ENCODE assay signal across 9 cellular contexts in genomic region chr11:73236879-73237278, GRCh38. TPM values are rescaled to one million over a fixed set of nuclear protein-coding genes. Genes with fewer than 3 reads are reported as not detected.
A peak's percentile ranks its signal among the peaks of the same experiment; 100 is the strongest.
DNase-seq lines count a peak whose midpoint lies in the region; ATAC-seq and TF ChIP-seq lines count a peak whose summit lies in the region.
"Had no signal": no experiment of that assay in that cellular context is flagged by ENCODE, and none has a peak within 500 bp of the region (broad histone marks: within the 10 kb centered on the region; RNA-seq: fewer than 3 reads in every experiment).

No MANE protein-coding gene starts in this region.

- H3K4me3 ChIP-seq in heart left ventricle (no peak overlapping the region), esophagus muscularis mucosa (no peak overlapping the region)
- H3K4me3 ChIP-seq: SJSA1 had no signal

- DNase-seq in ELR (ENCODE audit: low read depth) (peak; percentile 51), HuH-7 (ENCODE audit: low spot score) (peak; percentile 87), heart left ventricle (peak; percentile 48 to 77 (median 74)), SHP77 treated with DMSO at 0.1 percent for 48 hours (lab: John Stamatoyannopoulos, UW) (no peak), esophagus muscularis mucosa (ENCODE audit: extremely low spot score) (no peak)
- peak; percentile 50 for DNase-seq in activated CD4-positive, alpha-beta memory T cell treated with anti-CD3 and anti-CD28 coated beads, Interleukin-2, amount 10 ng/mL, durations not matched to agents 7 days and 5 days
- DNase-seq in stimulated activated CD8-positive, alpha-beta memory T cell treated with anti-CD3 and anti-CD28 coated beads, Interleukin-4, amount 100 ng/mL, for 48 hours, result peak; percentile 65

- no peak overlapping the region for H3K4me3 Mint-ChIP-seq in activated CD4-positive, alpha-beta memory T cell treated with anti-CD3 and anti-CD28 coated beads, Interleukin-2, amount 10 ng/mL, durations not matched to agents 7 days and 5 days

- ATAC-seq in heart left ventricle (peak in 3 of 4 donors; percentile 10 to 38 (median 21)), HG03354 (IDR thresholded peaks at IDR 0.05; ENCODE audit: poor library complexity, severe bottlenecking, unreplicated experiment) (no peak)

- H3K27me3 Mint-ChIP-seq in activated CD4-positive, alpha-beta memory T cell treated with anti-CD3 and anti-CD28 coated beads, Interleukin-2, amount 10 ng/mL, durations not matched to agents 7 days and 5 days, result peaks cover 6% of the 10 kb centered on the region

- CTCF ChIA-PET in activated CD4-positive, alpha-beta memory T cell treated with anti-CD3 and anti-CD28 coated beads, Interleukin-2, amount 10 ng/mL, durations not matched to agents 7 days and 5 days (lab: Charles Lee), result interaction anchor here (0.5 to 1.4 kb wide), 8 partner anchors 18 to 409 kb away, joined by 3 to 7 read pairs (median 3); no protein-coding TSS in a partner anchor

- H3K36me3 Mint-ChIP-seq in activated CD4-positive, alpha-beta memory T cell treated with anti-CD3 and anti-CD28 coated beads, Interleukin-2, amount 10 ng/mL, durations not matched to agents 7 days and 5 days (ENCODE audit: low read depth), result no peaks in the 10 kb centered on the region

- peaks cover 0 to 7% (median 0%) of the 10 kb centered on the region in 9 donors for H3K36me3 ChIP-seq in heart left ventricle
- H3K36me3 ChIP-seq in esophagus muscularis mucosa, result peaks cover 0 to 4% (median 0%) of the 10 kb centered on the region in 4 donors
- H3K36me3 ChIP-seq: SJSA1 had no signal

- intact Hi-C loops in heart left ventricle (cut with DNase I), result loop anchor here in 4 of 10 donors (2.0 to 5.0 kb wide), 2 partner anchors 50 to 52 kb away; no protein-coding TSS in a partner anchor
- intact Hi-C loops in esophagus muscularis mucosa (cut with DNase I), result no loop called here

- no peaks in the 10 kb centered on the region for H3K27me3 ChIP-seq in heart left ventricle
- no peaks in the 10 kb centered on the region for H3K27me3 ChIP-seq in esophagus muscularis mucosa
- H3K27me3 ChIP-seq: SJSA1 had no signal

- H3K4me1 Mint-ChIP-seq in activated CD4-positive, alpha-beta memory T cell treated with anti-CD3 and anti-CD28 coated beads, Interleukin-2, amount 10 ng/mL, durations not matched to agents 7 days and 5 days, result no peaks in the 10 kb centered on the region

- no peak for TF ChIP-seq EP300 in esophagus muscularis mucosa (IDR thresholded peaks at IDR 0.05)

- no peak overlapping the region for H3K27ac Mint-ChIP-seq in activated CD4-positive, alpha-beta memory T cell treated with anti-CD3 and anti-CD28 coated beads, Interleukin-2, amount 10 ng/mL, durations not matched to agents 7 days and 5 days

- H3K9me3 Mint-ChIP-seq in activated CD4-positive, alpha-beta memory T cell treated with anti-CD3 and anti-CD28 coated beads, Interleukin-2, amount 10 ng/mL, durations not matched to agents 7 days and 5 days, result no peaks in the 10 kb centered on the region

- H3K4me1 ChIP-seq in heart left ventricle, result peaks cover 12 to 80% (median 54%) of the 10 kb centered on the region in 12 donors
- H3K4me1 ChIP-seq in esophagus muscularis mucosa, result peaks cover 14 to 48% (median 25%) of the 10 kb centered on the region in 4 donors

- H3K9me3 ChIP-seq in heart left ventricle (no peaks in the 10 kb centered on the region), esophagus muscularis mucosa (no peaks in the 10 kb centered on the region)
- H3K9me3 ChIP-seq: SJSA1 had no signal

- no peak for TF ChIP-seq POLR2A in heart left ventricle (IDR thresholded peaks at IDR 0.05)
- no peak for TF ChIP-seq POLR2A in esophagus muscularis mucosa (IDR thresholded peaks at IDR 0.05; ENCODE audit: low read depth)

- TF ChIP-seq CTCF in heart left ventricle (IDR thresholded peaks at IDR 0.05), result peak; percentile 46 to 72 (median 61)
- peak in 1 of 3 experiments; percentile 34 for TF ChIP-seq CTCF in esophagus muscularis mucosa (IDR thresholded peaks at IDR 0.05)

- peak overlapping the region in 11 of 12 donors; percentile 45 to 86 (median 77) for H3K27ac ChIP-seq in heart left ventricle
- no peak overlapping the region for H3K27ac ChIP-seq in esophagus muscularis mucosa (replicated peaks in 1 of 4)
- H3K27ac ChIP-seq: SJSA1 had no signal

- POLR2A ChIA-PET in activated CD4-positive, alpha-beta memory T cell treated with anti-CD3 and anti-CD28 coated beads, Interleukin-2, amount 10 ng/mL, durations not matched to agents 7 days and 5 days (lab: Charles Lee), result no interaction called here

- WGBS in heart left ventricle, 4 donors, result 49 to 63% (median 54%) methylated on average over 5 of the region's 5 CpGs
- 67% methylated on average over 5 of the region's 5 CpGs for WGBS in esophagus muscularis mucosa

RNA-seq across cellular contexts. Expression of gene P2RY2, which starts 18.8 kb away (rescaled TPM):
- total RNA-seq in activated CD4-positive, alpha-beta memory T cell treated with anti-CD3 and anti-CD28 coated beads, Interleukin-2, amount 10 ng/mL, durations not matched to agents 7 days and 5 days, result not detected
- total RNA-seq in heart left ventricle (10 to 100 TPM; 10.2 to 28.3 (median 14.7) TPM), esophagus muscularis mucosa (under 1 TPM in 3 of 4 donors, not detected in 1; 0.32 to 0.83 (median 0.52) TPM)
- 10 to 100 TPM in 1 of 2 donors, 1 to 10 TPM in 1; 8.5 to 20.0 TPM for polyA plus RNA-seq in heart left ventricle
- total RNA-seq: SJSA1 had no signal

RNA-seq across cellular contexts. Expression of gene P2RY6, which starts 35.3 kb away (rescaled TPM):
- not detected for total RNA-seq in activated CD4-positive, alpha-beta memory T cell treated with anti-CD3 and anti-CD28 coated beads, Interleukin-2, amount 10 ng/mL, durations not matched to agents 7 days and 5 days
- total RNA-seq in heart left ventricle (10 to 100 TPM in 1 of 9 donors, 1 to 10 TPM in 7, under 1 TPM in 1; 0.56 to 17.7 (median 2.0) TPM), esophagus muscularis mucosa (1 to 10 TPM; 1.6 to 4.8 (median 2.4) TPM)
- 1 to 10 TPM; 1.2 to 2.3 TPM for polyA plus RNA-seq in heart left ventricle
- total RNA-seq: SJSA1 had no signal

Comparison
In these comparisons a context has a peak if more than half of its experiments do, and no peak if none do; other contexts are left out.
1. DNase-seq: peak in ELR (single experiment), HuH-7 (single experiment), activated CD4-positive, alpha-beta memory T cell treated with anti-CD3 and anti-CD28 coated beads, Interleukin-2, amount 10 ng/mL, durations not matched to agents 7 days and 5 days (single experiment), heart left ventricle (5 of 5) and stimulated activated CD8-positive, alpha-beta memory T cell treated with anti-CD3 and anti-CD28 coated beads, Interleukin-4, amount 100 ng/mL, for 48 hours (single experiment); none in SHP77 treated with DMSO at 0.1 percent for 48 hours (single experiment) and esophagus muscularis mucosa (single experiment).
2. H3K27ac ChIP-seq: peak in heart left ventricle (11 of 12); none in esophagus muscularis mucosa (0 of 4).
3. RNA of gene P2RY2, which starts 18.8 kb away (total RNA-seq): 10.2 to 28.3 TPM in heart left ventricle; 0.32 to 0.83 TPM in esophagus muscularis mucosa and not detected in activated CD4-positive, alpha-beta memory T cell treated with anti-CD3 and anti-CD28 coated beads, Interleukin-2, amount 10 ng/mL, durations not matched to agents 7 days and 5 days; every median in the first group is over 4 times any median in the second.